8 cellular contexts compared by ENCODE assay signal in the genomic region with DNA sequence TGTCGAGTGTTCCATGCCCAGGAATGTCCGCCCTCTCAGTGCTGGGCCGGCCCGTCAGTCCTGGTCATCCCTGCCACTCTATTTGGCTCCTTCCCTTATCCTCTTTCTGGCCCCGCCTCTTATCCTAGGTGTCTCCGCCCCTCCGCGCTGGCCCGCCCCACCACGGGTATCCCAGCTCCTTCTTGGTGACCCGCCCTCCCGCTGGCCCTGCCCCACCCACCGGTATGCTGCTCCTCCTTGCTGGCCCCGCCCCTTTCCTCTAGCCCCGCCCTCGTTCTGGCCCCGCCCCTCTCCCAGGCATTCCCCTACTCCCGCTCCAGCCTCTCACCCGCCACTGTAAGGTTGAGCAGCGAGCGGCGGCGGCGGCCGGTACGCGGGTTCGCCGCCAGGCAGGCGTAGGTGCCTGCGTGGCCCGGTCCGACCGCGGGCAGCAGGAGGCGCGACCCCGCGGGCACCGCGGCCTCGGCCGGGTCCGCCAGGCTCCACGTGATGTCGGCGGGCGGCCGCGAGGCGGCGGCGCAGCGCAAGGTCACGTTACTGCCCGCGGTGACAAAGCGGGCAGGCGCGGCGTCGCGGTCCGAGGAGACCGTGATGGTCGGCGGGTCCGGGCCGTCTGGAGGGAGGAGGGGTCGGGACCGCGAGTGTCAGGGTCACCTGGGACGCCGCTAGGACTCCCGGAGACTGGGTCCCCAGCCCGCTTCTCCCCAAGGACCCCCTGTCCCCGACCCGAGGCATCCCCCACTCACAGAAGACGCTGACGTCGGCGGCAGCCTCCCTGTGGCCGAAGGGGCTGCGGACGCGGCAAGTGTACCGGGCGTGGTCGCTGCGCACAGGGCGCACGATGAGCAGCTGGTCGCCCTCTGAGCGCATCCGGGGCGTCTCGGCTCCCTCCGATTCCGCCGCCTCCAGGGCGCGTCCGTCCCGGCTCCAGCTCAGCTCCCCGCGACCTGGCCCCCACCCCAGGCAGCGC. TPM values are rescaled to one million over a fixed set of nuclear protein-coding genes. Genes with fewer than 3 reads are reported as not detected.
DNase-seq lines count a peak whose midpoint lies in the region; ATAC-seq lines count a peak whose summit lies in the region.

No MANE protein-coding gene starts in this region.

- peak; percentile 47 for ATAC-seq in GM19397 (IDR thresholded peaks at IDR 0.05; ENCODE audit: unreplicated experiment)

- H3K27me3 Mint-ChIP-seq in activated naive CD4-positive, alpha-beta T cell treated with anti-CD3 and anti-CD28 coated beads, Interleukin-2, amount 10 ng/mL, durations not matched to agents 7 days and 5 days = peaks cover 55% of the 10 kb centered on the region

- H3K4me1 Mint-ChIP-seq in activated naive CD4-positive, alpha-beta T cell treated with anti-CD3 and anti-CD28 coated beads, Interleukin-2, amount 10 ng/mL, durations not matched to agents 7 days and 5 days = peaks cover 16% of the 10 kb centered on the region

- H3K9me3 Mint-ChIP-seq in activated naive CD4-positive, alpha-beta T cell treated with anti-CD3 and anti-CD28 coated beads, Interleukin-2, amount 10 ng/mL, durations not matched to agents 7 days and 5 days = no peaks in the 10 kb centered on the region

- H3K4me3 Mint-ChIP-seq in activated naive CD4-positive, alpha-beta T cell treated with anti-CD3 and anti-CD28 coated beads, Interleukin-2, amount 10 ng/mL, durations not matched to agents 7 days and 5 days = peak overlapping the region; percentile 83

- H3K27ac Mint-ChIP-seq in activated naive CD4-positive, alpha-beta T cell treated with anti-CD3 and anti-CD28 coated beads, Interleukin-2, amount 10 ng/mL, durations not matched to agents 7 days and 5 days = peak overlapping the region; percentile 19

- DNase-seq in CD1c-positive myeloid dendritic cell (ENCODE audit: extremely low spot score) (peak; percentile 97), HS-5 (ENCODE audit: low read depth) (peak; percentile 83), SK-N-DZ (ENCODE audit: low spot score) (peak; percentile 86), germinal center (ENCODE audit: low spot score) (peak; percentile 95), nucleus accumbens (lab: John Stamatoyannopoulos, UW) (peak; percentile 32 to 97 (median 88)), substantia nigra (lab: John Stamatoyannopoulos, UW) (peak; percentile 51 to 99 (median 85))
- DNase-seq in activated naive CD4-positive, alpha-beta T cell treated with anti-CD3 and anti-CD28 coated beads, Interleukin-2, amount 10 ng/mL, durations not matched to agents 7 days and 5 days = peak; percentile 95

- H3K27ac ChIP-seq in substantia nigra (ENCODE audit: low read depth, low read length, poor library complexity, severe bottlenecking) = peak overlapping the region; percentile 58

- CTCF ChIA-PET in activated naive CD4-positive, alpha-beta T cell treated with anti-CD3 and anti-CD28 coated beads, Interleukin-2, amount 10 ng/mL, durations not matched to agents 7 days and 5 days (lab: Charles Lee) = interaction anchor here (0.6 to 3.2 kb wide), 12 partner anchors 11 to 102 kb away, joined by 3 to 27 read pairs (median 4); a partner anchor contains a TSS

- H3K36me3 Mint-ChIP-seq in activated naive CD4-positive, alpha-beta T cell treated with anti-CD3 and anti-CD28 coated beads, Interleukin-2, amount 10 ng/mL, durations not matched to agents 7 days and 5 days = peaks cover 4% of the 10 kb centered on the region

RNA-seq across cellular contexts. Expression of a gene that starts 2.0 kb away (rescaled TPM):
- polyA plus RNA-seq in SK-N-DZ (2014; cell fraction: cytosol; rRNA removed) = 0.56 and 0.85 TPM in 2 replicates
- 0.64 and 1.6 TPM in 2 replicates for polyA plus RNA-seq in SK-N-DZ (2014; cell fraction: nucleus; rRNA removed)

RNA-seq across cellular contexts. Expression of a gene that starts 26.2 kb away (rescaled TPM):
- 85.5 and 98.6 TPM in 2 replicates for polyA plus RNA-seq in SK-N-DZ (2014; cell fraction: cytosol; rRNA removed)
- 39.1 and 40.7 TPM in 2 replicates for polyA plus RNA-seq in SK-N-DZ (2014; cell fraction: nucleus; rRNA removed)

RNA-seq across cellular contexts. Expression of a gene that starts 28.5 kb away (rescaled TPM):
- 5.7 and 7.9 TPM in 2 replicates for polyA plus RNA-seq in SK-N-DZ (2014; cell fraction: cytosol; rRNA removed)
- 3.2 and 5.5 TPM in 2 replicates for polyA plus RNA-seq in SK-N-DZ (2014; cell fraction: nucleus; rRNA removed)

RNA-seq across cellular contexts. Expression of a gene that starts 28.8 kb away (rescaled TPM):
- not detected in 2 replicates for polyA plus RNA-seq in SK-N-DZ (2014; cell fraction: cytosol; rRNA removed)
- not detected in 2 replicates for polyA plus RNA-seq in SK-N-DZ (2014; cell fraction: nucleus; rRNA removed)

RNA-seq across cellular contexts. Expression of a gene that starts 32.5 kb away (rescaled TPM):
- not detected in 2 replicates for polyA plus RNA-seq in SK-N-DZ (2014; cell fraction: cytosol; rRNA removed)
- not detected in 2 replicates for polyA plus RNA-seq in SK-N-DZ (2014; cell fraction: nucleus; rRNA removed)

Comparison
In these comparisons a context has a peak if more than half of its experiments do, and no peak if none do; other contexts are left out.
1. Peak in every context shown above with its lines: DNase-seq, ATAC-seq and H3K27ac ChIP-seq.